ENCODE assay signal across 8 cellular contexts in the genomic region with DNA sequence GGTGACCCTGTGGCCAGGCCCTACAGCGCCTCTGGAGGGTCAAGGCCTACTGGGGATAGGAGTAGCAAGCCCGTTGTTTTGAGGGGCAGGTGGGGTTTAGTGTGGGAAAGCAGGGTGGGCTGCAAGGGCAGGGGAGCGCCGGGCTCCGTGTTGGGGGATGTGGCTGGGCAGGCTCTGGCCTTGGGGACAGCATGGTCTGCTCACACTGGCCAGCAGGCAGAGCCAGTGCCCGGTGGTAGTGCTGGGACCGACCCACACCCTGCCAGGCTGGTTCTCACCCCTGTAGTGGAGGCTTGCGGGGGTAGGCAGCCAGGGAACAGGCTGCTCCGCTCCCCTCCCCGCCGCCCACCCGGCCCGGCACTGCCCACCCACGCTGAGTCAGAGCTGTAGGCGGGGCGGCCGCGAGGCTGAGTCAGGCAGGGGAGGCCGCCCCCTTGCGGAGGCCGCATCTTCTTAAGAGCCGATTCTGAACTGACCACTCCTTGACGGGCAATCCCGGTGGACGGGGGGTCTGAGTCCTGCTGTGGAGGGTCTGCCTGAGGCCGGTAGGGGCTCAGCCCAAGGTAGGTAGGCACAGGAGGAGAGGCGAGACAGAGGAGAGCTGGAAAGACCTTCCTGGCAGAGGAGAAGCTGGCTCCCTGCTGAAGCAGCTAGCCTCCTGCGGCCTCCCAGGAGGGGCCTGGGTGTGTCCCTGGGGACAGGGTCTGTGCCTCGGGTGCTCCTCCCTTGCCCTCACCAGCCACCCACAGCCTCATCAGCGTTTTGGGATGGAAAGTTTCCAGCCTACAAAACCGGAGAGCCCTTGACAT.
DNase-seq lines count a peak whose midpoint lies in the region; ATAC-seq, FAIRE-seq and TF ChIP-seq lines count a peak whose summit lies in the region.

No MANE protein-coding gene starts in this region.

- H3K4me1 Mint-ChIP-seq in activated naive CD8-positive, alpha-beta T cell treated with anti-CD3 and anti-CD28 coated beads, Interleukin-2, amount 50 U/mL, for 24 hours = peaks cover 41% of the 10 kb centered on the region

- H3K4me1 ChIP-seq in upper lobe of left lung = peaks cover 36 to 63% (median 48%) of the 10 kb centered on the region in 4 donors

- H3K27me3 ChIP-seq in upper lobe of left lung = no peaks in the 10 kb centered on the region

- TF ChIP-seq CTCF in GM12865 (IDR thresholded peaks at IDR 0.05; ENCODE audit: insufficient read depth, low read depth, low read length, missing control alignments) (peak; percentile 36), upper lobe of left lung (IDR thresholded peaks at IDR 0.05) (peak; percentile 54 to 88 (median 70))

- no peaks in the 10 kb centered on the region for H3K9me3 ChIP-seq in upper lobe of left lung

- peak; percentile 35 for DNase-seq in GM12865 (ENCODE audit: low read depth)
- peak; percentile 82 for DNase-seq in RCC 7860 (ENCODE audit: low spot score)
- DNase-seq in activated naive CD8-positive, alpha-beta T cell treated with anti-CD3 and anti-CD28 coated beads, Interleukin-2, amount 50 U/mL, for 24 hours = peak; percentile 62
- peak; percentile 89 for DNase-seq in Right ventricle myocardium superior
- DNase-seq in posterior vena cava (ENCODE audit: low spot score) = peak; percentile 95
- peak; percentile 82 to 94 for DNase-seq in upper lobe of left lung
- no peak for DNase-seq in globus pallidus (ENCODE audit: low spot score)

- TF ChIP-seq EP300 in upper lobe of left lung (IDR thresholded peaks at IDR 0.05) = no peak

- no peak overlapping the region for H3K4me3 Mint-ChIP-seq in activated naive CD8-positive, alpha-beta T cell treated with anti-CD3 and anti-CD28 coated beads, Interleukin-2, amount 50 U/mL, for 24 hours

- 26 to 32% methylated on average over 13 to 27 of the region's 31 CpGs for WGBS in upper lobe of left lung, 2 donors

- peak in 1 of 4 donors; percentile 29 for TF ChIP-seq POLR2A in upper lobe of left lung (IDR thresholded peaks at IDR 0.05)

- intact Hi-C loops in Right ventricle myocardium superior (cut with DNase I) = no loop called here
- intact Hi-C loops in posterior vena cava (cut with DNase I) = loop anchor here (2.0 to 10.0 kb wide), 5 partner anchors 53 to 107 kb away; a partner anchor contains a TSS

- H3K27me3 Mint-ChIP-seq in activated naive CD8-positive, alpha-beta T cell treated with anti-CD3 and anti-CD28 coated beads, Interleukin-2, amount 50 U/mL, for 24 hours = peaks cover 2% of the 10 kb centered on the region

- H3K36me3 ChIP-seq in upper lobe of left lung = peaks cover 10 to 49% (median 31%) of the 10 kb centered on the region in 4 donors

- H3K9me3 Mint-ChIP-seq in activated naive CD8-positive, alpha-beta T cell treated with anti-CD3 and anti-CD28 coated beads, Interleukin-2, amount 50 U/mL, for 24 hours = no peaks in the 10 kb centered on the region

- H3K36me3 Mint-ChIP-seq in activated naive CD8-positive, alpha-beta T cell treated with anti-CD3 and anti-CD28 coated beads, Interleukin-2, amount 50 U/mL, for 24 hours (ENCODE audit: low read depth) = peaks cover 1% of the 10 kb centered on the region

- H3K27ac Mint-ChIP-seq in activated naive CD8-positive, alpha-beta T cell treated with anti-CD3 and anti-CD28 coated beads, Interleukin-2, amount 50 U/mL, for 24 hours = no peak overlapping the region

- H3K4me3 ChIP-seq in GM12865 (ENCODE audit: low read depth, low read length) = no peak overlapping the region
- H3K4me3 ChIP-seq in upper lobe of left lung = peak overlapping the region in 2 of 4 donors; percentile 1 to 17

- H3K27ac ChIP-seq in upper lobe of left lung = peak overlapping the region; percentile 23 to 75 (median 72)

- ATAC-seq in activated naive CD8-positive, alpha-beta T cell treated with anti-CD3 and anti-CD28 coated beads, Interleukin-2, amount 50 U/mL, for 24 hours = no peak
- ATAC-seq in Right ventricle myocardium superior (ENCODE audit: poor library complexity) = peak; percentile 77
- ATAC-seq in upper lobe of left lung (ENCODE audit: low FRiP score in 2 of 2) = peak; percentile 64 to 84
- no peak for ATAC-seq in HG02852 (IDR thresholded peaks at IDR 0.05; ENCODE audit: unreplicated experiment)

- no peak for FAIRE-seq in RCC 7860 (lab: Jason Lieb, UNC)

Comparison
In these comparisons a context has a peak if more than half of its experiments do, and no peak if none do; other contexts are left out.
1. ATAC-seq: peak in Right ventricle myocardium superior (single experiment) and upper lobe of left lung (2 of 2); none in activated naive CD8-positive, alpha-beta T cell treated with anti-CD3 and anti-CD28 coated beads, Interleukin-2, amount 50 U/mL, for 24 hours (single experiment) and HG02852 (single experiment).